ENCODE assay signal across 23 cellular contexts in genomic region chr11:35897019-35897418, GRCh38.
"Had no signal": no experiment of that assay in that cellular context is flagged by ENCODE, and none has a peak within 500 bp of the region (broad histone marks: within the 10 kb centered on the region; RNA-seq: fewer than 3 reads in every experiment).

No MANE protein-coding gene starts in this region.

- H3K36me3 ChIP-seq: gastroesophageal sphincter, heart left ventricle, right lobe of liver, suprapubic skin, transverse colon had no signal

- H3K9ac ChIP-seq: parathyroid adenoma had no signal

- H3K27ac ChIP-seq: foreskin keratinocyte, gastroesophageal sphincter, heart left ventricle, hepatocyte, parathyroid adenoma, right lobe of liver, suprapubic skin, transverse colon had no signal

- H3K4me1 Mint-ChIP-seq: memory B cell; natural killer cell; stimulated activated naive CD8-positive, alpha-beta T cell treated with anti-CD3 and anti-CD28 coated beads, Interleukin-15, amount 100 ng/mL, for 72 hours had no signal

- H3K79me2 ChIP-seq: hepatocyte, parathyroid adenoma had no signal

- DNase-seq: cortex of kidney; effector memory CD8-positive, alpha-beta T cell; foreskin keratinocyte; heart left ventricle; kidney; natural killer cell; right lobe of liver; small intestine; stimulated activated CD4-positive, alpha-beta T cell treated with anti-CD3 and anti-CD28 coated beads, Interleukin-12 subunit alpha, Interleukin-12 subunit beta, amount 100 ng/mL, for 4 hours; stimulated activated CD4-positive, alpha-beta T cell treated with anti-CD3 and anti-CD28 coated beads, Interleukin-1b, Interleukin-23, amount 100 ng/mL, for 48 hours; stimulated activated CD4-positive, alpha-beta T cell treated with anti-CD3 and anti-CD28 coated beads, Interleukin-4, amount 100 ng/mL, for 1 hour; stimulated activated CD8-positive, alpha-beta memory T cell treated with anti-CD3 and anti-CD28 coated beads, Interleukin-4, amount 100 ng/mL, for 48 hours; stimulated activated naive CD4-positive, alpha-beta T cell; stimulated activated naive CD8-positive, alpha-beta T cell treated with anti-CD3 and anti-CD28 coated beads, Interleukin-15, amount 100 ng/mL, for 72 hours; transverse colon had no signal

- FAIRE-seq: endometrium, kidney, small intestine had no signal

- H3K27me3 ChIP-seq: hepatocyte, right lobe of liver, suprapubic skin, transverse colon had no signal

- H3K9me3 ChIP-seq: right lobe of liver, suprapubic skin had no signal

- ATAC-seq: effector memory CD8-positive, alpha-beta T cell; foreskin keratinocyte; gastroesophageal sphincter; heart left ventricle; left lobe of liver; natural killer cell; right lobe of liver; stimulated activated naive CD8-positive, alpha-beta T cell treated with anti-CD3 and anti-CD28 coated beads, Interleukin-15, amount 100 ng/mL, for 72 hours had no signal

- H3K4me2 ChIP-seq: hepatocyte had no signal

- H3K4me1 ChIP-seq: gastroesophageal sphincter, heart left ventricle, parathyroid adenoma, right lobe of liver had no signal

- H3K4me3 Mint-ChIP-seq: effector memory CD8-positive, alpha-beta T cell; memory B cell; natural killer cell; stimulated activated naive CD8-positive, alpha-beta T cell treated with anti-CD3 and anti-CD28 coated beads, Interleukin-15, amount 100 ng/mL, for 72 hours had no signal

- H2AFZ ChIP-seq: hepatocyte, parathyroid adenoma had no signal

- H3K4me3 ChIP-seq: gastroesophageal sphincter, heart left ventricle, hepatocyte, lung, right lobe of liver, suprapubic skin, transverse colon had no signal
